In genomic region chr12:10211101-10211974, GRCh38 we compare ENCODE assay signal across 8 cellular contexts. TPM values are rescaled to one million over a fixed set of nuclear protein-coding genes. Genes with fewer than 3 reads are reported as not detected.
DNase-seq lines count a peak whose midpoint lies in the region; ATAC-seq and TF ChIP-seq lines count a peak whose summit lies in the region.

No MANE protein-coding gene starts in this region.

- no peak overlapping the region for H4K91ac ChIP-seq in neuronal stem cell (ENCODE audit: low read depth, low read length, poor library complexity)

- H3K4ac ChIP-seq in neuronal stem cell (ENCODE audit: low read length): no peak overlapping the region

- no peaks in the 10 kb centered on the region for H3K36me3 ChIP-seq in neuronal stem cell (replicated peaks in 1 of 2; ENCODE audit: control insufficient read depth in 2 of 2, insufficient read depth in 2 of 2, low read length in 2 of 2)

- no peak overlapping the region for H4K8ac ChIP-seq in neuronal stem cell (ENCODE audit: low read depth, low read length)

- peak overlapping the region; percentile 100 for H3K27ac ChIP-seq in AG04450 (ENCODE audit: low read depth, low read length)
- H3K27ac ChIP-seq in coronary artery: peak overlapping the region; percentile 99
- H3K27ac ChIP-seq in neuronal stem cell (replicated peaks; ENCODE audit: low read length): no peak overlapping the region

- WGBS in neuronal stem cell (ENCODE audit: extremely low coverage in 2 of 2, insufficient read length in 2 of 2, insufficient replicate concordance in 1 of 2), 2 donors: no CpG with 5 or more reads among the region's 25 CpGs

- H3K4me1 ChIP-seq in neuronal stem cell (ENCODE audit: control insufficient read depth in 2 of 2, insufficient read depth in 1 of 2, low read depth in 1 of 2, low read length in 2 of 2): no peaks in the 10 kb centered on the region

- no peak overlapping the region for H2BK5ac ChIP-seq in neuronal stem cell (ENCODE audit: low read length)

- CTCF ChIA-PET in AG04450 (lab: Charles Lee): interaction anchor here (1.3 to 4.4 kb wide), 2 partner anchors 58 to 59 kb away, joined by 3 to 36 read pairs; no protein-coding TSS in a partner anchor

- POLR2A ChIA-PET in AG04450 (lab: Yijun Ruan, JAX): interaction anchor here (2.6 kb wide), 1 partner anchor 42 kb away, joined by 24 read pairs; no protein-coding TSS in a partner anchor

- H2BK15ac ChIP-seq in neuronal stem cell (ENCODE audit: low read length): no peak overlapping the region

- H2AFZ ChIP-seq in neuronal stem cell (ENCODE audit: low read length): peak overlapping the region; percentile 100

- H3K27me3 ChIP-seq in AG04450 (ENCODE audit: control insufficient read depth, insufficient read depth, low read length): no peaks in the 10 kb centered on the region
- H3K27me3 ChIP-seq in neuronal stem cell (ENCODE audit: control insufficient read depth in 3 of 3, insufficient read depth in 3 of 3, low read depth in 1 of 3, low read length in 3 of 3): no peaks in the 10 kb centered on the region

- no peak overlapping the region for H3K9ac ChIP-seq in neuronal stem cell (ENCODE audit: low read depth, low read length, poor library complexity)

- H2BK12ac ChIP-seq in neuronal stem cell (ENCODE audit: low read length): no peak overlapping the region

- no peak for TF ChIP-seq CTCF in AG04450 (IDR thresholded peaks at IDR 0.05; ENCODE audit: low read depth, low read length)
- no peak for TF ChIP-seq CTCF in coronary artery (IDR thresholded peaks at IDR 0.05)

- no peak overlapping the region for H3K4me3 ChIP-seq in AG04450 (ENCODE audit: low read depth, low read length)
- peak overlapping the region; percentile 84 for H3K4me3 ChIP-seq in coronary artery
- H3K4me3 ChIP-seq in neuronal stem cell (ENCODE audit: low read length in 2 of 2): no peak overlapping the region

- no peaks in the 10 kb centered on the region; the same call in 1 of the 2 replicates for H3K9me3 ChIP-seq in AG04450 (ENCODE audit: control insufficient read depth, insufficient read depth, low read length)
- H3K9me3 ChIP-seq in neuronal stem cell (replicated peaks in 1 of 2; ENCODE audit: control insufficient read depth in 2 of 2, insufficient read depth in 1 of 2, low read depth in 1 of 2, low read length in 2 of 2): no peaks in the 10 kb centered on the region

- H3K79me1 ChIP-seq in neuronal stem cell (ENCODE audit: low read depth, low read length): peaks cover 3% of the 10 kb centered on the region

- no peak overlapping the region for H3K18ac ChIP-seq in neuronal stem cell (ENCODE audit: low read length)

- H3K23ac ChIP-seq in neuronal stem cell (ENCODE audit: low read depth, low read length, poor library complexity): no peak overlapping the region

- no peak for DNase-seq in AG04450 (ENCODE audit: low read depth, low spot score)
- peak; percentile 1 for DNase-seq in LHCN-M2 (ENCODE audit: low read depth)
- DNase-seq in coronary artery (ENCODE audit: low spot score): peak; percentile 78
- no peak for DNase-seq in neuronal stem cell (ENCODE audit: low spot score)
- no peak for DNase-seq in ureter (ENCODE audit: low spot score)
- DNase-seq in stimulated activated naive CD4-positive, alpha-beta T cell (lab: John Stamatoyannopoulos, UW): no peak
- DNase-seq in DMS 273 treated with DMSO at 0.1 percent for 48 hours (lab: John Stamatoyannopoulos, UW): no peak

- H3K4me2 ChIP-seq in neuronal stem cell (ENCODE audit: insufficient read depth, low read length, poor library complexity, severe bottlenecking): no peak overlapping the region

- no peak overlapping the region for H2AK5ac ChIP-seq in neuronal stem cell (ENCODE audit: low read depth, low read length)

- no peak overlapping the region for H3K14ac ChIP-seq in neuronal stem cell (ENCODE audit: low read length)

- H2BK120ac ChIP-seq in neuronal stem cell (ENCODE audit: low read depth, low read length): no peak overlapping the region

- no peak for ATAC-seq in GM19328 (IDR thresholded peaks at IDR 0.05; ENCODE audit: unreplicated experiment)

RNA-seq across cellular contexts. Expression of gene GABARAPL1, which starts 1.3 kb away (rescaled TPM):
- 181 and 196 TPM in 2 replicates for polyA plus RNA-seq in AG04450 (2011; rRNA removed)
- polyA minus RNA-seq in AG04450 (2011; rRNA and poly(A)+ RNA removed): 108 and 117 TPM in 2 replicates
- total RNA-seq in LHCN-M2 (2014; rRNA removed) (9.6 and 11.7 TPM in 2 replicates), ureter (58.3 TPM)
- polyA plus RNA-seq in LHCN-M2 (2012): 14.2 TPM
- 35.2 TPM for polyA plus RNA-seq in neuronal stem cell (2013, experiment 1 of 2)
- 35.9 TPM for polyA plus RNA-seq in neuronal stem cell (2013, experiment 2 of 2)

RNA-seq across cellular contexts. Expression of gene TMEM52B, which starts 32.5 kb away (rescaled TPM):
- polyA plus RNA-seq in AG04450 (2011; rRNA removed): 7.2 and 8.3 TPM in 2 replicates
- polyA minus RNA-seq in AG04450 (2011; rRNA and poly(A)+ RNA removed): 3.6 and 10.0 TPM in 2 replicates
- total RNA-seq in LHCN-M2 (2014; rRNA removed): not detected in 2 replicates
- not detected for polyA plus RNA-seq in LHCN-M2 (2012)
- polyA plus RNA-seq in neuronal stem cell (2013, experiment 1 of 2): not detected
- not detected for polyA plus RNA-seq in neuronal stem cell (2013, experiment 2 of 2)
- total RNA-seq in ureter: 0.18 TPM

RNA-seq across cellular contexts. Expression of gene OLR1, which starts 39.4 kb away (rescaled TPM):
- 13.0 and 15.3 TPM in 2 replicates for polyA plus RNA-seq in AG04450 (2011; rRNA removed)
- 3.4 and 6.0 TPM in 2 replicates for polyA minus RNA-seq in AG04450 (2011; rRNA and poly(A)+ RNA removed)
- total RNA-seq in LHCN-M2 (2014; rRNA removed) (not detected in 2 replicates), ureter (3.4 TPM)
- polyA plus RNA-seq in LHCN-M2 (2012): not detected
- not detected for polyA plus RNA-seq in neuronal stem cell (2013, experiment 1 of 2)
- not detected for polyA plus RNA-seq in neuronal stem cell (2013, experiment 2 of 2)

Comparison
In these comparisons a context has a peak if more than half of its experiments do, and no peak if none do; other contexts are left out.
1. DNase-seq: peak in LHCN-M2 (single experiment) and coronary artery (single experiment); none in AG04450 (single experiment), neuronal stem cell (single experiment), ureter (single experiment), stimulated activated naive CD4-positive, alpha-beta T cell (0 of 6) and DMS 273 treated with DMSO at 0.1 percent for 48 hours (single experiment).